In the genomic region with DNA sequence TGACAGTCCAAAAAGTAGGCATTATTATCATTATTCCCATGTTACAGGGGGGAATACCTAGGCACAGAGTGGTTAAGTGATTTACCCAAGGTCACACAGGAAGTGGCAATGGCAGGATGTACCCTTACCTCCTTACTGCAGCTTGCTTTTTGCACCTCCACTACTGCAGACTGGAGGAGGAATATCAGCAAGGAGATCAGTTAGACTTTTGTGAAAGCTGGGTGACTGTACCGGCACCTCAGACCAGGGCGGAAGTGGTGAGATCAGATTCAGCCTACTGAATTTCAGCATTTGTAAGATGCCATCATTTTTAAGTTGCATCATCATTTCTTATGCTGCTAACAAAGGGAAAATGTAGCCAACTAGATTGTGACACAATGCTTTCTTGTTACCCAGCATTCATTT, we compare ENCODE assay signal across 1 cellular context.
TF ChIP-seq lines count a peak whose summit lies in the region.

No MANE protein-coding gene starts in this region.

TF ChIP-seq in GM23338, 12 proteins besides CTCF, POLR2A, EP300 and RAD21 (continued from another document):
- TF ChIP-seq, protein P1, sequence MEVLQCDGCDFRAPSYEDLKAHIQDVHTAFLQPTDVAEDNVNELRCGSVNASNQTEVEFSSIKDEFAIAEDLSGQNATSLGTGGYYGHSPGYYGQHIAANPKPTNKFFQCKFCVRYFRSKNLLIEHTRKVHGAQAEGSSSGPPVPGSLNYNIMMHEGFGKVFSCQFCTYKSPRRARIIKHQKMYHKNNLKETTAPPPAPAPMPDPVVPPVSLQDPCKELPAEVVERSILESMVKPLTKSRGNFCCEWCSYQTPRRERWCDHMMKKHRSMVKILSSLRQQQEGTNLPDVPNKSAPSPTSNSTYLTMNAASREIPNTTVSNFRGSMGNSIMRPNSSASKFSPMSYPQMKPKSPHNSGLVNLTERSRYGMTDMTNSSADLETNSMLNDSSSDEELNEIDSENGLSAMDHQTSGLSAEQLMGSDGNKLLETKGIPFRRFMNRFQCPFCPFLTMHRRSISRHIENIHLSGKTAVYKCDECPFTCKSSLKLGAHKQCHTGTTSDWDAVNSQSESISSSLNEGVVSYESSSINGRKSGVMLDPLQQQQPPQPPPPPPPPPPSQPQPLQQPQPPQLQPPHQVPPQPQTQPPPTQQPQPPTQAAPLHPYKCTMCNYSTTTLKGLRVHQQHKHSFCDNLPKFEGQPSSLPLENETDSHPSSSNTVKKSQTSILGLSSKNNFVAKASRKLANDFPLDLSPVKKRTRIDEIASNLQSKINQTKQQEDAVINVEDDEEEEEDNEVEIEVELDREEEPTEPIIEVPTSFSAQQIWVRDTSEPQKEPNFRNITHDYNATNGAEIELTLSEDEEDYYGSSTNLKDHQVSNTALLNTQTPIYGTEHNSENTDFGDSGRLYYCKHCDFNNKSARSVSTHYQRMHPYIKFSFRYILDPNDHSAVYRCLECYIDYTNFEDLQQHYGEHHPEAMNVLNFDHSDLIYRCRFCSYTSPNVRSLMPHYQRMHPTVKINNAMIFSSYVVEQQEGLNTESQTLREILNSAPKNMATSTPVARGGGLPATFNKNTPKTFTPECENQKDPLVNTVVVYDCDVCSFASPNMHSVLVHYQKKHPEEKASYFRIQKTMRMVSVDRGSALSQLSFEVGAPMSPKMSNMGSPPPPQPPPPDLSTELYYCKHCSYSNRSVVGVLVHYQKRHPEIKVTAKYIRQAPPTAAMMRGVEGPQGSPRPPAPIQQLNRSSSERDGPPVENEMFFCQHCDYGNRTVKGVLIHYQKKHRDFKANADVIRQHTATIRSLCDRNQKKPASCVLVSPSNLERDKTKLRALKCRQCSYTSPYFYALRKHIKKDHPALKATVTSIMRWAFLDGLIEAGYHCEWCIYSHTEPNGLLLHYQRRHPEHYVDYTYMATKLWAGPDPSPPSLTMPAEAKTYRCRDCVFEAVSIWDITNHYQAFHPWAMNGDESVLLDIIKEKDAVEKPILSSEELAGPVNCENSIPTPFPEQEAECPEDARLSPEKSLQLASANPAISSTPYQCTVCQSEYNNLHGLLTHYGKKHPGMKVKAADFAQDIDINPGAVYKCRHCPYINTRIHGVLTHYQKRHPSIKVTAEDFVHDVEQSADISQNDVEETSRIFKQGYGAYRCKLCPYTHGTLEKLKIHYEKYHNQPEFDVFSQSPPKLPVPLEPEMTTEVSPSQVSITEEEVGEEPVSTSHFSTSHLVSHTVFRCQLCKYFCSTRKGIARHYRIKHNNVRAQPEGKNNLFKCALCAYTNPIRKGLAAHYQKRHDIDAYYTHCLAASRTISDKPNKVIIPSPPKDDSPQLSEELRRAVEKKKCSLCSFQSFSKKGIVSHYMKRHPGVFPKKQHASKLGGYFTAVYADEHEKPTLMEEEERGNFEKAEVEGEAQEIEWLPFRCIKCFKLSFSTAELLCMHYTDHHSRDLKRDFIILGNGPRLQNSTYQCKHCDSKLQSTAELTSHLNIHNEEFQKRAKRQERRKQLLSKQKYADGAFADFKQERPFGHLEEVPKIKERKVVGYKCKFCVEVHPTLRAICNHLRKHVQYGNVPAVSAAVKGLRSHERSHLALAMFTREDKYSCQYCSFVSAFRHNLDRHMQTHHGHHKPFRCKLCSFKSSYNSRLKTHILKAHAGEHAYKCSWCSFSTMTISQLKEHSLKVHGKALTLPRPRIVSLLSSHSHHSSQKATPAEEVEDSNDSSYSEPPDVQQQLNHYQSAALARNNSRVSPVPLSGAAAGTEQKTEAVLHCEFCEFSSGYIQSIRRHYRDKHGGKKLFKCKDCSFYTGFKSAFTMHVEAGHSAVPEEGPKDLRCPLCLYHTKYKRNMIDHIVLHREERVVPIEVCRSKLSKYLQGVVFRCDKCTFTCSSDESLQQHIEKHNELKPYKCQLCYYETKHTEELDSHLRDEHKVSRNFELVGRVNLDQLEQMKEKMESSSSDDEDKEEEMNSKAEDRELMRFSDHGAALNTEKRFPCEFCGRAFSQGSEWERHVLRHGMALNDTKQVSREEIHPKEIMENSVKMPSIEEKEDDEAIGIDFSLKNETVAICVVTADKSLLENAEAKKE (CRISPR knock-in tag; IDR thresholded peaks at IDR 0.05): no peak
- TF ChIP-seq ZNF331 (CRISPR knock-in tag; IDR thresholded peaks at IDR 0.05; ENCODE audit: low read depth) (no peak), JUNB (IDR thresholded peaks at IDR 0.05; ENCODE audit: unreplicated experiment) (no peak), NANOG (IDR thresholded peaks at IDR 0.05; ENCODE audit: borderline replicate concordance) (no peak), CREB1 (CRISPR knock-in tag; IDR thresholded peaks at IDR 0.05; ENCODE audit: low read depth) (no peak)
- TF ChIP-seq, protein P2, sequence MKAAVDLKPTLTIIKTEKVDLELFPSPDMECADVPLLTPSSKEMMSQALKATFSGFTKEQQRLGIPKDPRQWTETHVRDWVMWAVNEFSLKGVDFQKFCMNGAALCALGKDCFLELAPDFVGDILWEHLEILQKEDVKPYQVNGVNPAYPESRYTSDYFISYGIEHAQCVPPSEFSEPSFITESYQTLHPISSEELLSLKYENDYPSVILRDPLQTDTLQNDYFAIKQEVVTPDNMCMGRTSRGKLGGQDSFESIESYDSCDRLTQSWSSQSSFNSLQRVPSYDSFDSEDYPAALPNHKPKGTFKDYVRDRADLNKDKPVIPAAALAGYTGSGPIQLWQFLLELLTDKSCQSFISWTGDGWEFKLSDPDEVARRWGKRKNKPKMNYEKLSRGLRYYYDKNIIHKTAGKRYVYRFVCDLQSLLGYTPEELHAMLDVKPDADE (IDR thresholded peaks at IDR 0.05): no peak
TF ChIP-seq in GM23338: peak in this region for 0.
